ENCODE assay signal across 8 cellular contexts in the genomic region with DNA sequence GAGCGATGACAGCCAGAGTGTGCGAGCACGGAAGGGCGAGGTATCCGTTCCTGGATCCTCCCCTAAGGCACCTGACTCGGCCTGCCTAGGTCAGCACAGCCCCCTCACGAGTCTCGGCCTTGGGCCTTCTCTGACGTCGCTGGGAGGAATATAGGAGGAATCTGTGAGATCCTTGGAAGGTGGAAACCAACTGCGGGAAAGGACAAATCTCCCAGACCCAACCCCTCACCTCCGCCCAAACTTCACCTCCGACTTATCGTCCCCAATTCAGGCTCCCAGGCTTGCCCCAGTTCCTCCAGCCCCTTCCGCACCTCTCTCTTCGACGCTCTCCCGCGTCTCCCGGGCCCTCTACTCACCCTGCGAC. TPM values are rescaled to one million over a fixed set of nuclear protein-coding genes. Genes with fewer than 3 reads are reported as not detected.
DNase-seq lines count a peak whose midpoint lies in the region; ATAC-seq and TF ChIP-seq lines count a peak whose summit lies in the region.

No MANE protein-coding gene starts in this region.

- H3K27me3 ChIP-seq in HUES6 (ENCODE audit: control insufficient read depth, insufficient read depth, low read length) (no peaks in the 10 kb centered on the region), upper lobe of left lung (no peaks in the 10 kb centered on the region)

- POLR2A ChIA-PET in activated CD4-positive, alpha-beta memory T cell treated with anti-CD3 and anti-CD28 coated beads, Interleukin-2, amount 10 ng/mL, durations not matched to agents 7 days and 5 days (lab: Charles Lee): interaction anchor here (0.8 to 3.0 kb wide), 16 partner anchors 8 to 381 kb away, joined by 3 to 27 read pairs (median 6); partner anchors contain the start of genes ANP32E, CA14, FALEC and PRPF3

- no peak for TF ChIP-seq POLR2A in upper lobe of left lung (IDR thresholded peaks at IDR 0.05)

- H3K36me3 Mint-ChIP-seq in activated CD4-positive, alpha-beta memory T cell treated with anti-CD3 and anti-CD28 coated beads, Interleukin-2, amount 10 ng/mL, durations not matched to agents 7 days and 5 days (ENCODE audit: low read depth): peaks cover 43% of the 10 kb centered on the region
- H3K36me3 Mint-ChIP-seq in naive B cell: peaks cover 0 to 7% of the 10 kb centered on the region in 2 donors

- peak overlapping the region; percentile 91 for H3K4me3 Mint-ChIP-seq in activated CD4-positive, alpha-beta memory T cell treated with anti-CD3 and anti-CD28 coated beads, Interleukin-2, amount 10 ng/mL, durations not matched to agents 7 days and 5 days
- peak overlapping the region; percentile 97 to 100 (median 98) for H3K4me3 Mint-ChIP-seq in naive B cell

- ATAC-seq in naive B cell (ENCODE audit: low read depth in 2 of 2) (peak; percentile 54 to 60), upper lobe of left lung (ENCODE audit: low FRiP score in 2 of 2) (peak; percentile 54 to 80)

- peaks cover 38% of the 10 kb centered on the region for H3K4me1 Mint-ChIP-seq in activated CD4-positive, alpha-beta memory T cell treated with anti-CD3 and anti-CD28 coated beads, Interleukin-2, amount 10 ng/mL, durations not matched to agents 7 days and 5 days
- peaks cover 32 to 40% (median 32%) of the 10 kb centered on the region in 3 donors for H3K4me1 Mint-ChIP-seq in naive B cell

- peak overlapping the region; percentile 94 for H3K27ac Mint-ChIP-seq in activated CD4-positive, alpha-beta memory T cell treated with anti-CD3 and anti-CD28 coated beads, Interleukin-2, amount 10 ng/mL, durations not matched to agents 7 days and 5 days
- peak overlapping the region; percentile 98 to 100 (median 99) for H3K27ac Mint-ChIP-seq in naive B cell

- CTCF ChIA-PET in activated CD4-positive, alpha-beta memory T cell treated with anti-CD3 and anti-CD28 coated beads, Interleukin-2, amount 10 ng/mL, durations not matched to agents 7 days and 5 days (lab: Charles Lee): interaction anchor here (3.1 kb wide), 1 partner anchor 12 kb away, joined by 20 read pairs; no protein-coding TSS in a partner anchor

- TF ChIP-seq CTCF in epithelial cell of esophagus (IDR thresholded peaks at IDR 0.05; ENCODE audit: insufficient read depth, low read depth, low read length, missing control alignments) (no peak), upper lobe of left lung (IDR thresholded peaks at IDR 0.05) (no peak)

- WGBS in upper lobe of left lung, 2 donors: 0 to 1% methylated on average over 21 of the region's 21 CpGs

- H3K27ac ChIP-seq in HUES6 (ENCODE audit: low read depth, low read length) (peak overlapping the region; percentile 39; the same call in 1 of the 2 replicates), upper lobe of left lung (peak overlapping the region; percentile 93 to 99 (median 97))

- H3K4me3 ChIP-seq in HUES6 (ENCODE audit: low read depth, low read length): peak overlapping the region; percentile 93
- H3K4me3 ChIP-seq in epithelial cell of esophagus (ENCODE audit: low read length): peak overlapping the region; percentile 93
- peak overlapping the region; percentile 63 to 95 (median 85) for H3K4me3 ChIP-seq in upper lobe of left lung

- H3K4me1 ChIP-seq in HUES6 (ENCODE audit: control insufficient read depth, insufficient read depth, low read length) (peaks cover 21% of the 10 kb centered on the region), upper lobe of left lung (peaks cover 11 to 37% (median 25%) of the 10 kb centered on the region in 4 donors)

- H3K9ac ChIP-seq in HUES6 (ENCODE audit: low read length): peak overlapping the region; percentile 82

- TF ChIP-seq EP300 in upper lobe of left lung (IDR thresholded peaks at IDR 0.05): no peak

- DNase-seq in NCI-H146 (lab: John Stamatoyannopoulos, UW): peak; percentile 19
- no peak for DNase-seq in NCI-H146 treated with DMSO at 0.1 percent for 48 hours (lab: John Stamatoyannopoulos, UW; ENCODE audit: unreplicated experiment)
- DNase-seq in activated CD4-positive, alpha-beta memory T cell treated with anti-CD3 and anti-CD28 coated beads, Interleukin-2, amount 10 ng/mL, durations not matched to agents 7 days and 5 days: peak; percentile 55
- peak; percentile 65 for DNase-seq in epithelial cell of esophagus (ENCODE audit: low read depth)
- DNase-seq in naive B cell: peak; percentile 59
- peak in 1 of 2 donors; percentile 57 for DNase-seq in upper lobe of left lung
- no peak for DNase-seq in D341Med (ENCODE audit: low spot score)

- H3K36me3 ChIP-seq in HUES6 (ENCODE audit: control insufficient read depth, insufficient read depth, low read length) (peaks cover 40% of the 10 kb centered on the region), upper lobe of left lung (peaks cover 11 to 40% (median 32%) of the 10 kb centered on the region in 4 donors)

- H3K9me3 ChIP-seq in HUES6 (ENCODE audit: control insufficient read depth, insufficient read depth, low read depth, low read length) (no peaks in the 10 kb centered on the region), upper lobe of left lung (no peaks in the 10 kb centered on the region)

- no peaks in the 10 kb centered on the region for H3K27me3 Mint-ChIP-seq in activated CD4-positive, alpha-beta memory T cell treated with anti-CD3 and anti-CD28 coated beads, Interleukin-2, amount 10 ng/mL, durations not matched to agents 7 days and 5 days
- H3K27me3 Mint-ChIP-seq in naive B cell: peaks cover 4 to 13% (median 4%) of the 10 kb centered on the region in 3 donors

- no peaks in the 10 kb centered on the region for H3K9me3 Mint-ChIP-seq in activated CD4-positive, alpha-beta memory T cell treated with anti-CD3 and anti-CD28 coated beads, Interleukin-2, amount 10 ng/mL, durations not matched to agents 7 days and 5 days
- H3K9me3 Mint-ChIP-seq in naive B cell: no peaks in the 10 kb centered on the region

RNA-seq across cellular contexts. Expression of gene APH1A, which starts 0.5 kb away (rescaled TPM):
- 100 to 1,000 TPM; 142 to 144 TPM for total RNA-seq in activated CD4-positive, alpha-beta memory T cell treated with anti-CD3 and anti-CD28 coated beads, Interleukin-2, amount 10 ng/mL, durations not matched to agents 7 days and 5 days
- 100 to 1,000 TPM in 2 of 6 donors, 10 to 100 TPM in 4; 81.7 to 106 (median 91.3) TPM for polyA plus RNA-seq in naive B cell (ENCODE audit: low read depth in 6 of 6)
- 100 to 1,000 TPM in 3 of 6 donors, 10 to 100 TPM in 3; 71.2 to 169 (median 101) TPM for total RNA-seq in upper lobe of left lung

RNA-seq across cellular contexts. Expression of gene C1orf54, which starts 4.3 kb away (rescaled TPM):
- 1 to 10 TPM; 4.1 TPM for total RNA-seq in activated CD4-positive, alpha-beta memory T cell treated with anti-CD3 and anti-CD28 coated beads, Interleukin-2, amount 10 ng/mL, durations not matched to agents 7 days and 5 days
- 1 to 10 TPM; 1.0 to 3.8 (median 2.0) TPM for polyA plus RNA-seq in naive B cell (ENCODE audit: low read depth in 6 of 6)
- 10 to 100 TPM in 1 of 6 donors, 1 to 10 TPM in 3, not detected in 2; 3.3 to 13.8 (median 7.3) TPM for total RNA-seq in upper lobe of left lung

RNA-seq across cellular contexts. Expression of gene CA14, which starts 10.8 kb away (rescaled TPM):
- total RNA-seq in activated CD4-positive, alpha-beta memory T cell treated with anti-CD3 and anti-CD28 coated beads, Interleukin-2, amount 10 ng/mL, durations not matched to agents 7 days and 5 days: not detected
- polyA plus RNA-seq in naive B cell (ENCODE audit: low read depth in 6 of 6): 1 to 10 TPM in 3 of 6 donors, under 1 TPM in 3; 0.76 to 1.8 (median 1.0) TPM
- 1 to 10 TPM in 1 of 6 donors, under 1 TPM in 3, not detected in 2; 0.61 to 1.0 (median 0.63) TPM for total RNA-seq in upper lobe of left lung

RNA-seq across cellular contexts. Expression of gene CIART, which starts 14.0 kb away (rescaled TPM):
- 1 to 10 TPM; 1.5 to 1.7 TPM for total RNA-seq in activated CD4-positive, alpha-beta memory T cell treated with anti-CD3 and anti-CD28 coated beads, Interleukin-2, amount 10 ng/mL, durations not matched to agents 7 days and 5 days
- under 1 TPM in 1 of 6 donors, not detected in 5; 0.22 TPM for polyA plus RNA-seq in naive B cell (ENCODE audit: low read depth in 6 of 6)
- 10 to 100 TPM in 1 of 6 donors, 1 to 10 TPM in 5; 2.7 to 14.7 (median 7.5) TPM for total RNA-seq in upper lobe of left lung

RNA-seq across cellular contexts. Expression of gene MRPS21, which starts 25.3 kb away (rescaled TPM):
- 10 to 100 TPM; 67.2 to 68.2 TPM for total RNA-seq in activated CD4-positive, alpha-beta memory T cell treated with anti-CD3 and anti-CD28 coated beads, Interleukin-2, amount 10 ng/mL, durations not matched to agents 7 days and 5 days
- 10 to 100 TPM; 62.4 to 93.0 (median 82.4) TPM for polyA plus RNA-seq in naive B cell (ENCODE audit: low read depth in 6 of 6)
- total RNA-seq in upper lobe of left lung: 10 to 100 TPM; 24.9 to 51.3 (median 38.3) TPM

Comparison
In these comparisons a context has a peak if more than half of its experiments do, and no peak if none do; other contexts are left out.
1. DNase-seq: peak in NCI-H146 (single experiment), activated CD4-positive, alpha-beta memory T cell treated with anti-CD3 and anti-CD28 coated beads, Interleukin-2, amount 10 ng/mL, durations not matched to agents 7 days and 5 days (single experiment), epithelial cell of esophagus (single experiment) and naive B cell (single experiment); none in NCI-H146 treated with DMSO at 0.1 percent for 48 hours (single experiment) and D341Med (single experiment).
2. Peak in every context shown above with its lines, with median percentiles within 50 percentile points of each other: H3K4me3 ChIP-seq.